8 cellular contexts compared by ENCODE assay signal in the genomic region with DNA sequence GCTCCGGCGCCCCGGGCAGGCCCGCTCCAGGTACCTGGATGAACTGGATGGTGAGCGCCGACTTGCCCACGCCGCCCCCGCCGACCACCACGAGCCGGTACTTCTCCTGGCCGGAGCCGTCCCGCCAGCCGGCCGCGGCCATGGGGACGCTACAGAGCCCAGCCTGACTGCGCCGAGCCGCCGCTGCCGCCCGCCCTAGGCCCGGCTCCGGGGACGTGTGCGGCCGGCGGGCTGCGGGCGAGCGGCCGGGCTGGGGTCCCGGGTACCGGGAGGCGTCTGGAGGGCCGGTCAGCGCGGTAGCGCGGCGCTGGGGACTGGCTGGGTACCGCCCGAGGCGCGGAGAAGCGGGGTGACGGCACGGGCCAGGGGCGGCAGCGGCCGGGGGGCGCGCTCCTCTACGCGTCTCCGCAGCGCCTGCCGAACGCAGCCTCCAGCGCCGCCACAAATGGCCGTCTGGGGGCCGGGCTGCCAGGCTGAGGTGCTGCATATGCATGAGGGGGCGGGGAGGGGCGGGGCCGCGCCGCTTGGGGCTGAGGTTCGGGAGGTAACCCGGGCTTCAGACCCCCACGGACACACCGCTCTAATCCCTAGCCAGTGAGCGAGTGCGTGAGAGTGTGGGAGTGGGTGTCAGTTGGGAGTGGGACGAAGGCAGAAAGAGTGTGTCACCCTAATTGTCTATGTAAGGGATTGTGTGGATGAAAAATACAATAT. TPM values are rescaled to one million over a fixed set of nuclear protein-coding genes. Genes with fewer than 3 reads are reported as not detected.
A peak's percentile ranks its signal among the peaks of the same experiment; 100 is the strongest.
DNase-seq lines count a peak whose midpoint lies in the region; ATAC-seq and TF ChIP-seq lines count a peak whose summit lies in the region.

TSS of gene RRAS2 (minus strand) at position 455 of the 711 bp plus-strand sequence. CDS start at position 142, 313 bp downstream.

- peaks cover 23% of the 10 kb centered on the region for H3K4me1 ChIP-seq in foreskin keratinocyte

- TF ChIP-seq CTCF in RWPE1 (conservative IDR thresholded peaks at IDR 0.05; ENCODE audit: low read depth) (no peak), foreskin keratinocyte (conservative IDR thresholded peaks at IDR 0.05) (peak; percentile 12)

- peak; percentile 85 for ATAC-seq in GM19372 (IDR thresholded peaks at IDR 0.05; ENCODE audit: low read depth, unreplicated experiment)
- ATAC-seq in HG03521 (IDR thresholded peaks at IDR 0.05; ENCODE audit: unreplicated experiment): peak; percentile 93
- ATAC-seq in foreskin keratinocyte: peak; percentile 81

- no peaks in the 10 kb centered on the region for H3K27me3 ChIP-seq in foreskin keratinocyte

- CTCF ChIA-PET in RWPE1 (lab: Yijun Ruan, JAX): interaction anchor here (0.6 kb wide), 1 partner anchor 1021 kb away, joined by 6 read pairs; no protein-coding TSS in a partner anchor

- DNase-seq in CMK (ENCODE audit: low read depth) (peak; percentile 45), RWPE1 (ENCODE audit: low spot score) (peak; percentile 80), activated gamma-delta T cell (lab: John Stamatoyannopoulos, UW) (peak; percentile 65), foreskin keratinocyte (peak in 1 of 2 donors; percentile 55), occipital lobe (lab: John Stamatoyannopoulos, UW) (peak; percentile 64), substantia nigra (lab: John Stamatoyannopoulos, UW) (peak in 29 of 49 donors; percentile 4 to 79 (median 26))

- POLR2A ChIA-PET in RWPE1 (lab: Yijun Ruan, JAX; ENCODE audit: low non-redundant PET): interaction anchor here (0.5 to 0.6 kb wide), 2 partner anchors 64 to 95 kb away, joined by 4 to 8 read pairs; no protein-coding TSS in a partner anchor

- H3K27ac ChIP-seq in RWPE1 (peak within 1 kb of the TSS; percentile 82), foreskin keratinocyte (peak within 1 kb of the TSS; percentile 85), substantia nigra (ENCODE audit: low read depth, low read length, poor library complexity, severe bottlenecking) (no peak within 1 kb of the TSS)

RNA-seq across cellular contexts. Expression of gene RRAS2, which starts in this region (rescaled TPM):
- total RNA-seq in foreskin keratinocyte: 106 and 111 TPM in 2 replicates
- polyA plus RNA-seq in foreskin keratinocyte: 80.7 and 89.3 TPM in 2 replicates
- 26.8 TPM for total RNA-seq in occipital lobe
